ENCODE assay signal across 9 cellular contexts in the genomic region with DNA sequence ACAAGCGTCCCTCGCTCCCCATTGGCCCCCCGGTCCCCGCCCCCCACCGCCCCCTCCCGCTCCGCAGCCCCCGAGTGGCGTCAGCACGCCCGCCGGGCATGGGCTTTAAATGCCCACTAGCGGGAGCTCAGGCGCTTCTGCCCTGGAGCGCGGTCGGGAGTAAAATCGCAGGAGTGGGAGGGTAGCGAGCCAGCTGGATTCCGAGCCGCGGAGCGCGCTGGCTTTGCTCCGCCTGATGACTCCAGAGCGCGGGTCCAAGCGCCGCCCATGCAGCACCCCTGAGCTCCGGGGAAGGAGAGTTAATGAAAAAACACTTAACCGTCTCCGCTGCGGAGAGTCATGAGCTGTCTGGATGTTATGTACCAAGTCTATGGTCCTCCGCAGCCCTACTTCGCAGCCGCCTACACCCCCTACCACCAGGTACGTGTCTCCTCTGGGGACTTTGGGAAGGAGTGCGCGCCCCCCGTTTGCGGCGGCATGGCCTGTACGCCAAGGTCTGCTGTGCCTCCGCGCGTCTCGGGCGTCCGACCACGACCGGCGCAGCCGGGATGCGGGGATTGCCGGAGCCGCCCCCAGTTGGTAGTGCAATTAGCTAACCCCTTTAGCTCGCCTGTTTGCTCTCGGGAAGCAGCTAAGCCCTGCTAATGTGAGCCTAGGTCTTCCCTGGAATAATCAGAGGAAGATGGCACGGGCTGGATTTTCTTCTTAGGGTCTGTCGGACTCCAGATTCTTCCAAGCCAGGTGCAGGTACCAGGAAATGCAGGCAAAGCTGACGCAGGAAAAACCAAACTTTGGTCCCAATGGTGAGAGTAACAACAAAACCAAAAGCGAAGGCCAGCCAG. TPM values are rescaled to one million over a fixed set of nuclear protein-coding genes. Genes with fewer than 3 reads are reported as not detected.
DNase-seq lines count a peak whose midpoint lies in the region; ATAC-seq, FAIRE-seq and TF ChIP-seq lines count a peak whose summit lies in the region.
"Had no signal": no experiment of that assay in that cellular context is flagged by ENCODE, and none has a peak within 500 bp of the region (broad histone marks: within the 10 kb centered on the region; RNA-seq: fewer than 3 reads in every experiment).

A gene with protein sequence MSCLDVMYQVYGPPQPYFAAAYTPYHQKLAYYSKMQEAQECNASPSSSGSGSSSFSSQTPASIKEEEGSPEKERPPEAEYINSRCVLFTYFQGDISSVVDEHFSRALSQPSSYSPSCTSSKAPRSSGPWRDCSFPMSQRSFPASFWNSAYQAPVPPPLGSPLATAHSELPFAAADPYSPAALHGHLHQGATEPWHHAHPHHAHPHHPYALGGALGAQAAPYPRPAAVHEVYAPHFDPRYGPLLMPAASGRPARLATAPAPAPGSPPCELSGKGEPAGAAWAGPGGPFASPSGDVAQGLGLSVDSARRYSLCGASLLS (plus strand): TSS at position 134 of the 842 bp plus-strand sequence. CDS start 206 bp downstream, at position 340.

- ATAC-seq in HG03521 (IDR thresholded peaks at IDR 0.05; ENCODE audit: unreplicated experiment), result peak; percentile 30
- peak; percentile 73 to 93 (median 88) for ATAC-seq in pancreas

- H3K27me3 ChIP-seq in cardiac muscle cell (peaks cover 100% of the 10 kb centered on the region), pancreas (peaks cover 0 to 59% (median 22%) of the 10 kb centered on the region in 4 donors)

- H3K4me1 ChIP-seq in cardiac muscle cell (ENCODE audit: low read depth) (peaks cover 2% of the 10 kb centered on the region), pancreas (peaks cover 0 to 12% (median 6%) of the 10 kb centered on the region in 3 donors)

- H3K4me3 ChIP-seq in cardiac muscle cell, result peak within 1 kb of the TSS; percentile 45
- peak within 1 kb of the TSS in 3 of 4 donors; percentile 33 to 48 (median 37) for H3K4me3 ChIP-seq in pancreas

- H3K36me3 Mint-ChIP-seq in activated CD4-positive, alpha-beta memory T cell treated with anti-CD3 and anti-CD28 coated beads for 36 hours, result peaks cover 2% of the 10 kb centered on the region

- FAIRE-seq in pancreas (lab: Jason Lieb, UNC), result no peak

- H3K36me3 ChIP-seq in cardiac muscle cell (no peaks in the 10 kb centered on the region), pancreas (no peaks in the 10 kb centered on the region)

- TF ChIP-seq CTCF in cardiac muscle cell (IDR thresholded peaks at IDR 0.05; ENCODE audit: low read depth, low read length), result peak; percentile 14
- no peak for TF ChIP-seq CTCF in pancreas (IDR thresholded peaks at IDR 0.05)

- no peaks in the 10 kb centered on the region for H3K9me3 Mint-ChIP-seq in activated CD4-positive, alpha-beta memory T cell treated with anti-CD3 and anti-CD28 coated beads for 36 hours

- no peak within 1 kb of the TSS for H3K27ac Mint-ChIP-seq in activated CD4-positive, alpha-beta memory T cell treated with anti-CD3 and anti-CD28 coated beads for 36 hours

- DNase-seq in NCI-H2227 (lab: John Stamatoyannopoulos, UW; ENCODE audit: unreplicated experiment) (peak; percentile 39), NCI-H2227 treated with DMSO at 0.1 percent for 48 hours (lab: John Stamatoyannopoulos, UW) (no peak), cardiac muscle cell (ENCODE audit: low read depth in 1 of 2, low spot score in 1 of 2) (peak; percentile 62 to 85), pancreas (peak; percentile 23 to 80 (median 52)), NCI-H1436 treated with DMSO at 0.1 percent for 48 hours (lab: John Stamatoyannopoulos, UW) (no peak)
- DNase-seq in activated CD4-positive, alpha-beta memory T cell treated with anti-CD3 and anti-CD28 coated beads for 36 hours, result peak; percentile 12
- no peak for DNase-seq in effector CD8-positive, alpha-beta T cell (lab: John Stamatoyannopoulos, UW)

- H3K9me3 ChIP-seq in cardiac muscle cell (ENCODE audit: low read depth) (no peaks in the 10 kb centered on the region), pancreas (no peaks in the 10 kb centered on the region)

- CTCF ChIA-PET in activated CD4-positive, alpha-beta memory T cell treated with anti-CD3 and anti-CD28 coated beads for 36 hours (lab: Charles Lee), result no interaction called here

- peaks cover 15% of the 10 kb centered on the region for H3K4me1 Mint-ChIP-seq in activated CD4-positive, alpha-beta memory T cell treated with anti-CD3 and anti-CD28 coated beads for 36 hours (ENCODE audit: low read depth)

- WGBS in pancreas, 2 donors, result 2% methylated on average over 57 to 62 of the region's 62 CpGs

- no peak within 1 kb of the TSS for H3K27ac ChIP-seq in cardiac muscle cell
- no peak within 1 kb of the TSS for H3K27ac ChIP-seq in pancreas

- H3K27me3 Mint-ChIP-seq in activated CD4-positive, alpha-beta memory T cell treated with anti-CD3 and anti-CD28 coated beads for 36 hours, result peaks cover 80% of the 10 kb centered on the region

- POLR2A ChIA-PET in activated CD4-positive, alpha-beta memory T cell treated with anti-CD3 and anti-CD28 coated beads for 36 hours (lab: Charles Lee), result no interaction called here

- H3K4me3 Mint-ChIP-seq in activated CD4-positive, alpha-beta memory T cell treated with anti-CD3 and anti-CD28 coated beads for 36 hours, result peak within 1 kb of the TSS; percentile 34

- intact Hi-C loops in activated CD4-positive, alpha-beta memory T cell treated with anti-CD3 and anti-CD28 coated beads for 36 hours (cut with micrococcal nuclease), result loop anchor here (10.0 kb wide), 1 partner anchor 651 kb away; the partner anchor contains the start of gene RSPH4A
- intact Hi-C loops in pancreas (cut with DNase I), result no loop called here

RNA-seq across cellular contexts. Expression of the gene that starts here (rescaled TPM):
- not detected for total RNA-seq in activated CD4-positive, alpha-beta memory T cell treated with anti-CD3 and anti-CD28 coated beads for 36 hours
- total RNA-seq in cardiac muscle cell (not detected in 2 replicates), pancreas (not detected)
- polyA plus RNA-seq in cardiac muscle cell (not detected in 2 replicates), pancreas (not detected)
- total RNA-seq: temporal lobe had no signal

Comparison
In these comparisons a context has a peak if more than half of its experiments do, and no peak if none do; other contexts are left out.
1. Peak in DNase-seq in activated CD4-positive, alpha-beta memory T cell treated with anti-CD3 and anti-CD28 coated beads for 36 hours; RNA of the gene not detected or under 1 TPM.
2. Peak in DNase-seq and H3K4me3 ChIP-seq in cardiac muscle cell; RNA of the gene not detected or under 1 TPM.
3. Peak in DNase-seq, ATAC-seq and H3K4me3 ChIP-seq in pancreas; RNA of the gene not detected or under 1 TPM.